8 cellular contexts compared by ENCODE assay signal in the genomic region with DNA sequence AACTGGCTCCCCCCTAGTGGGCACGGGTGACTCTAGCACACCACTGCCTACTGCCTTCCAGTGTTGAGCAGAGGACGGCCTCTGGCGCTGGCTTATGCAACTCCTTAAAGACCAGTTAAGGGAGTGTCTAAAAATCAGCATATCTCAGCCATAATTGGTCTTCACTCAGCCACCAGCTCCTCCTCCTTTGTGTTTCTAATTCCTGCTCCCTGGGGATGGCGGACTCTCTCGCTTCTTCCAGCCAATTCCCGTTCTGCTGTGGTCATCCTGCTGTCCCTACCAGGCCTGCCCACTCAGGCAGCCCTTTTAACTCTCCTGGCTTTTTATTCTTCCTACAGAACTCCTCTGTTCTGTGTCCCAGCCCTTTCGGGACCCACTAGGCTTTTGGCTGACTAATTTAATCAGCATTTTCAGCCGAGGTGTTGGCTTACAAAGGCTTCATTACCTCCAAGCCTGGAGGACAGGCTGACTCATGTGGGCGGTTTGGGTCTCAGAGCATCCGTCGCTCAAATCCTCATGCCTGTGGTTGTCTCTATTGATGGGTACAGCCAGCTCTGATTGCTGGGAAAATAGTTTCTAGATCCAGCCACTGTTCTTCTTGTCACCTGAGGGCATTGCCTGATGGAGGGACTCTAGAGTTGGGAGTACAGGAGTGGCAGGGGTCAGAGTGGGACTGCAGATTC.
DNase-seq lines count a peak whose midpoint lies in the region; ATAC-seq and TF ChIP-seq lines count a peak whose summit lies in the region.

No MANE protein-coding gene starts in this region.

- no peaks in the 10 kb centered on the region for H3K9me3 Mint-ChIP-seq in activated naive CD4-positive, alpha-beta T cell treated with anti-CD3 and anti-CD28 coated beads, Interleukin-2, amount 10 ng/mL, durations not matched to agents 7 days and 5 days

- DNase-seq in HFF-Myc (ENCODE audit: extremely low read depth, low read depth), result peak; percentile 75
- peak; percentile 54 for DNase-seq in OCI-M1 (lab: John Stamatoyannopoulos, UW)
- DNase-seq in fibroblast of peridontal ligament (ENCODE audit: extremely low read depth), result peak; percentile 75
- peak; percentile 87 for DNase-seq in retinal pigment epithelial cell (ENCODE audit: low read depth)
- DNase-seq in NCI-H146 (lab: John Stamatoyannopoulos, UW), result no peak
- DNase-seq in activated naive CD4-positive, alpha-beta T cell treated with anti-CD3 and anti-CD28 coated beads, Interleukin-2, amount 10 ng/mL, durations not matched to agents 7 days and 5 days, result no peak

- H3K4me3 ChIP-seq in HFF-Myc (replicated peaks; ENCODE audit: low read depth, low read length) (no peak overlapping the region; the same call in 1 of the 2 replicates), retinal pigment epithelial cell (ENCODE audit: low read length) (peak overlapping the region; percentile 26)

- ATAC-seq in GM18861 (IDR thresholded peaks at IDR 0.05; ENCODE audit: unreplicated experiment) (no peak), GM18858 (IDR thresholded peaks at IDR 0.05; ENCODE audit: unreplicated experiment) (no peak)

- TF ChIP-seq CTCF in HFF-Myc (IDR thresholded peaks at IDR 0.05; ENCODE audit: low read depth, low read length, missing control alignments), result peak; percentile 32
- TF ChIP-seq CTCF in retinal pigment epithelial cell (conservative IDR thresholded peaks at IDR 0.05; ENCODE audit: low read depth, low read length), result peak; percentile 63

- no peak overlapping the region for H3K4me3 Mint-ChIP-seq in activated naive CD4-positive, alpha-beta T cell treated with anti-CD3 and anti-CD28 coated beads, Interleukin-2, amount 10 ng/mL, durations not matched to agents 7 days and 5 days

- peaks cover 3% of the 10 kb centered on the region for H3K27me3 Mint-ChIP-seq in activated naive CD4-positive, alpha-beta T cell treated with anti-CD3 and anti-CD28 coated beads, Interleukin-2, amount 10 ng/mL, durations not matched to agents 7 days and 5 days

- no peaks in the 10 kb centered on the region for H3K36me3 Mint-ChIP-seq in activated naive CD4-positive, alpha-beta T cell treated with anti-CD3 and anti-CD28 coated beads, Interleukin-2, amount 10 ng/mL, durations not matched to agents 7 days and 5 days

- H3K4me1 Mint-ChIP-seq in activated naive CD4-positive, alpha-beta T cell treated with anti-CD3 and anti-CD28 coated beads, Interleukin-2, amount 10 ng/mL, durations not matched to agents 7 days and 5 days, result no peaks in the 10 kb centered on the region

- CTCF ChIA-PET in activated naive CD4-positive, alpha-beta T cell treated with anti-CD3 and anti-CD28 coated beads, Interleukin-2, amount 10 ng/mL, durations not matched to agents 7 days and 5 days (lab: Charles Lee), result no interaction called here

- no peak overlapping the region for H3K27ac Mint-ChIP-seq in activated naive CD4-positive, alpha-beta T cell treated with anti-CD3 and anti-CD28 coated beads, Interleukin-2, amount 10 ng/mL, durations not matched to agents 7 days and 5 days

Comparison
In these comparisons a context has a peak if more than half of its experiments do, and no peak if none do; other contexts are left out.
1. DNase-seq: peak in HFF-Myc (single experiment), OCI-M1 (single experiment), fibroblast of peridontal ligament (single experiment) and retinal pigment epithelial cell (single experiment); none in NCI-H146 (single experiment) and activated naive CD4-positive, alpha-beta T cell treated with anti-CD3 and anti-CD28 coated beads, Interleukin-2, amount 10 ng/mL, durations not matched to agents 7 days and 5 days (single experiment).